Comparison of ENCODE assay signal across 8 cellular contexts in genomic region chr9:112728401-112728800, GRCh38.
"Had no signal": no experiment of that assay in that cellular context is flagged by ENCODE, and none has a peak within 500 bp of the region (broad histone marks: within the 10 kb centered on the region; RNA-seq: fewer than 3 reads in every experiment).

No MANE protein-coding gene starts in this region.

- H3K9me3 Mint-ChIP-seq: GM23338, H9 had no signal

- ATAC-seq: GM23338, K562 had no signal

- H3K4me3 ChIP-seq: GM23338, K562 had no signal

- DNase-seq: H9, HCEC 1CT, IMR-90, KG1 had no signal

- FAIRE-seq: H1, H54, K562 had no signal

- H3K4me3 Mint-ChIP-seq: GM23338, H9 had no signal

- H3K4me1 Mint-ChIP-seq: GM23338, H9 had no signal

- H3K27ac Mint-ChIP-seq: GM23338, H9 had no signal
